ENCODE assay signal across 34 cellular contexts in the genomic region with DNA sequence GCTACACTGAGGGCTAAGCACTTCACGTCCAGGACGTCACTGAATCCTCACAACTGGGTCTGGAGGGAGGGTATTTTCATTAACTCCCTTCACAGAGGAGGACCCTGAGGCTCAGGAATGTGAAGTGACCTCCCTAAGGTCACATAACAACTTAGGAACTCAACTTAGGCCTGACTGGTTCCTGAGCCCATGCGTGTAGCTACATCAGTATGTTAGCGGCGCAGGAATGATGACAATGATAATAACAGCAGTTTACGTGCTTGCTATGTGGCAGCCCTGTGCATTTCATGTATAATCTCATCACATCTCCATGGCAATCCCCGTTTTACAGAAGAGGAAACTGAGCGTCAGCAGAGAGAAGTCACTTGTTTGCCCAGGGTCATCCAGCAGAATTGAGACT. TPM values are rescaled to one million over a fixed set of nuclear protein-coding genes. Genes with fewer than 3 reads are reported as not detected.
"Had no signal": no experiment of that assay in that cellular context is flagged by ENCODE, and none has a peak within 500 bp of the region (broad histone marks: within the 10 kb centered on the region; RNA-seq: fewer than 3 reads in every experiment).

No MANE protein-coding gene starts in this region.

- H3K27me3 ChIP-seq: ascending aorta, brain microvascular endothelial cell, dorsolateral prefrontal cortex, gastrocnemius medialis, heart right ventricle, hepatocyte had no signal

- H3K27ac Mint-ChIP-seq: activated CD4-positive, alpha-beta memory T cell treated with anti-CD3 and anti-CD28 coated beads, Interleukin-2, amount 10 ng/mL, durations not matched to agents 7 days and 5 days; activated CD4-positive, alpha-beta T cell treated with anti-CD3 and anti-CD28 coated beads, Interleukin-2, amount 10 ng/mL, durations not matched to agents 7 days and 5 days; activated naive CD4-positive, alpha-beta T cell treated with anti-CD3 and anti-CD28 coated beads, Interleukin-2, amount 10 ng/mL, durations not matched to agents 7 days and 5 days; activated naive CD8-positive, alpha-beta T cell treated with anti-CD3 and anti-CD28 coated beads, Interleukin-2, amount 10 ng/mL, durations not matched to agents 7 days and 5 days; activated T-helper 17 cell treated with anti-CD3 and anti-CD28 coated beads, Interleukin-2, amount 50 U/mL, for 72 hours; dendritic cell treated with granulocyte-macrophage colony-stimulating factor and Interleukin-4, amounts not matched to agents 40 ng/mL and 50 ng/mL, for 4 days; WTC11 had no signal

- H3K36me3 Mint-ChIP-seq: activated naive CD4-positive, alpha-beta T cell treated with anti-CD3 and anti-CD28 coated beads, Interleukin-2, amount 10 ng/mL, durations not matched to agents 7 days and 5 days; activated naive CD4-positive, alpha-beta T cell treated with anti-CD3 and anti-CD28 coated beads, Interleukin-2, amount 50 U/mL, for 72 hours; activated naive CD8-positive, alpha-beta T cell treated with anti-CD3 and anti-CD28 coated beads, Interleukin-2, amount 10 ng/mL, durations not matched to agents 7 days and 5 days; WTC11 had no signal

- H3K36me3 ChIP-seq: ascending aorta, brain microvascular endothelial cell, esophagus muscularis mucosa, gastrocnemius medialis, heart right ventricle had no signal

- H3K27ac ChIP-seq: ascending aorta, brain microvascular endothelial cell, coronary artery, dorsolateral prefrontal cortex, esophagus muscularis mucosa, foreskin keratinocyte, gastrocnemius medialis, heart right ventricle, hepatocyte, VCaP had no signal

- H3K4me3 ChIP-seq: ascending aorta, coronary artery, dorsolateral prefrontal cortex, esophagus muscularis mucosa, gastrocnemius medialis, heart right ventricle, hepatocyte had no signal

- H3K9me3 Mint-ChIP-seq: activated CD4-positive, alpha-beta memory T cell treated with anti-CD3 and anti-CD28 coated beads, Interleukin-2, amount 10 ng/mL, durations not matched to agents 7 days and 5 days; activated CD4-positive, alpha-beta T cell treated with anti-CD3 and anti-CD28 coated beads, Interleukin-2, amount 10 ng/mL, durations not matched to agents 7 days and 5 days; activated naive CD4-positive, alpha-beta T cell treated with anti-CD3 and anti-CD28 coated beads, Interleukin-2, amount 10 ng/mL, durations not matched to agents 7 days and 5 days; activated naive CD4-positive, alpha-beta T cell treated with anti-CD3 and anti-CD28 coated beads, Interleukin-2, amount 50 U/mL, for 72 hours; activated naive CD8-positive, alpha-beta T cell treated with anti-CD3 and anti-CD28 coated beads, Interleukin-2, amount 10 ng/mL, durations not matched to agents 7 days and 5 days; activated T-cell treated with anti-CD3 and anti-CD28 coated beads, Interleukin-2, amount 50 U/mL, for 4 hours; activated T-helper 17 cell treated with anti-CD3 and anti-CD28 coated beads, Interleukin-2, amount 50 U/mL, for 72 hours; central memory CD8-positive, alpha-beta T cell; dendritic cell treated with granulocyte-macrophage colony-stimulating factor and Interleukin-4, amounts not matched to agents 40 ng/mL and 50 ng/mL, for 4 days; WTC11 had no signal

- H3K27me3 Mint-ChIP-seq: activated CD4-positive, alpha-beta T cell treated with anti-CD3 and anti-CD28 coated beads, Interleukin-2, amount 10 ng/mL, durations not matched to agents 7 days and 5 days; activated T-helper 17 cell treated with anti-CD3 and anti-CD28 coated beads, Interleukin-2, amount 50 U/mL, for 72 hours had no signal

- H3K4me3 Mint-ChIP-seq: activated CD4-positive, alpha-beta memory T cell treated with anti-CD3 and anti-CD28 coated beads, Interleukin-2, amount 10 ng/mL, durations not matched to agents 7 days and 5 days; activated CD4-positive, alpha-beta T cell treated with anti-CD3 and anti-CD28 coated beads, Interleukin-2, amount 10 ng/mL, durations not matched to agents 7 days and 5 days; activated naive CD4-positive, alpha-beta T cell treated with anti-CD3 and anti-CD28 coated beads, Interleukin-2, amount 10 ng/mL, durations not matched to agents 7 days and 5 days; activated naive CD8-positive, alpha-beta T cell treated with anti-CD3 and anti-CD28 coated beads, Interleukin-2, amount 10 ng/mL, durations not matched to agents 7 days and 5 days; activated T-cell treated with anti-CD3 and anti-CD28 coated beads, Interleukin-2, amount 50 U/mL, for 4 hours; activated T-helper 17 cell treated with anti-CD3 and anti-CD28 coated beads, Interleukin-2, amount 50 U/mL, for 72 hours; central memory CD8-positive, alpha-beta T cell; dendritic cell treated with granulocyte-macrophage colony-stimulating factor and Interleukin-4, amounts not matched to agents 40 ng/mL and 50 ng/mL, for 4 days; WTC11 had no signal

- H3K4me1 ChIP-seq: ascending aorta, esophagus muscularis mucosa, foreskin keratinocyte, gastrocnemius medialis had no signal

- H3K4me1 Mint-ChIP-seq: activated naive CD4-positive, alpha-beta T cell treated with anti-CD3 and anti-CD28 coated beads, Interleukin-2, amount 10 ng/mL, durations not matched to agents 7 days and 5 days; central memory CD8-positive, alpha-beta T cell had no signal

- DNase-seq: activated CD4-positive, alpha-beta memory T cell treated with anti-CD3 and anti-CD28 coated beads, Interleukin-2, amount 10 ng/mL, durations not matched to agents 7 days and 5 days; activated CD4-positive, alpha-beta T cell treated with anti-CD3 and anti-CD28 coated beads for 1 hour; activated CD4-positive, alpha-beta T cell treated with anti-CD3 and anti-CD28 coated beads for 4 hours; activated CD4-positive, alpha-beta T cell treated with anti-CD3 and anti-CD28 coated beads, Interleukin-2, amount 10 ng/mL, durations not matched to agents 7 days and 5 days; activated CD4-positive, alpha-beta T cell treated with anti-CD3 and anti-CD28 coated beads, Interleukin-2, amount 50 U/mL, for 4 hours; activated CD8-positive, alpha-beta memory T cell treated with anti-CD3 and anti-CD28 coated beads for 24 hours; activated gamma-delta T cell; activated naive CD4-positive, alpha-beta T cell; activated naive CD4-positive, alpha-beta T cell treated with anti-CD3 and anti-CD28 coated beads, Interleukin-2, amount 10 ng/mL, durations not matched to agents 7 days and 5 days; activated naive CD8-positive, alpha-beta T cell treated with anti-CD3 and anti-CD28 coated beads, Interleukin-2, amount 10 ng/mL, durations not matched to agents 7 days and 5 days; activated T-cell treated with anti-CD3 and anti-CD28 coated beads, Interleukin-2, amount 50 U/mL, for 4 hours; brain microvascular endothelial cell; dorsolateral prefrontal cortex; effector memory CD4-positive, alpha-beta T cell; erythroblast; foreskin keratinocyte; gastrocnemius medialis; heart right ventricle; T-helper 2 cell had no signal

- H3K9me3 ChIP-seq: ascending aorta, esophagus muscularis mucosa, gastrocnemius medialis, heart right ventricle had no signal

RNA-seq across cellular contexts. Expression of a gene that starts 18.3 kb away (rescaled TPM):
- total RNA-seq: activated CD4-positive, alpha-beta memory T cell treated with anti-CD3 and anti-CD28 coated beads, Interleukin-2, amount 10 ng/mL, durations not matched to agents 7 days and 5 days; activated CD4-positive, alpha-beta T cell treated with anti-CD3 and anti-CD28 coated beads, Interleukin-2, amount 10 ng/mL, durations not matched to agents 7 days and 5 days; activated naive CD4-positive, alpha-beta T cell treated with anti-CD3 and anti-CD28 coated beads, Interleukin-2, amount 50 U/mL, for 72 hours; activated naive CD8-positive, alpha-beta T cell treated with anti-CD3 and anti-CD28 coated beads, Interleukin-2, amount 10 ng/mL, durations not matched to agents 7 days and 5 days; activated T-cell treated with anti-CD3 and anti-CD28 coated beads, Interleukin-2, amount 50 U/mL, for 4 hours; activated T-helper 17 cell treated with anti-CD3 and anti-CD28 coated beads, Interleukin-2, amount 50 U/mL, for 72 hours; ascending aorta; bronchial epithelial cell; cardiac septum; cerebellum; esophagus muscularis mucosa; gastrocnemius medialis; glomerular endothelial cell; heart right ventricle; T-helper 1 cell treated with Interleukin-12 subunit alpha and Interleukin-12 subunit beta and Interleukin-4 antibody, amounts not matched to agents 30 ng/mL and 1 ng/mL, for 36 hours had no signal
- polyA plus RNA-seq: heart right ventricle had no signal

RNA-seq across cellular contexts. Expression of a gene that starts 23.9 kb away (rescaled TPM):
- total RNA-seq: activated CD4-positive, alpha-beta memory T cell treated with anti-CD3 and anti-CD28 coated beads, Interleukin-2, amount 10 ng/mL, durations not matched to agents 7 days and 5 days; activated CD4-positive, alpha-beta T cell treated with anti-CD3 and anti-CD28 coated beads, Interleukin-2, amount 10 ng/mL, durations not matched to agents 7 days and 5 days; activated naive CD4-positive, alpha-beta T cell treated with anti-CD3 and anti-CD28 coated beads, Interleukin-2, amount 50 U/mL, for 72 hours; activated naive CD8-positive, alpha-beta T cell treated with anti-CD3 and anti-CD28 coated beads, Interleukin-2, amount 10 ng/mL, durations not matched to agents 7 days and 5 days; activated T-cell treated with anti-CD3 and anti-CD28 coated beads, Interleukin-2, amount 50 U/mL, for 4 hours; activated T-helper 17 cell treated with anti-CD3 and anti-CD28 coated beads, Interleukin-2, amount 50 U/mL, for 72 hours; ascending aorta; bronchial epithelial cell; cerebellum; foreskin keratinocyte; gastrocnemius medialis; glomerular endothelial cell; T-helper 1 cell treated with Interleukin-12 subunit alpha and Interleukin-12 subunit beta and Interleukin-4 antibody, amounts not matched to agents 30 ng/mL and 1 ng/mL, for 36 hours; WTC11 had no signal
- polyA plus RNA-seq: foreskin keratinocyte, hepatocyte had no signal

RNA-seq across cellular contexts. Expression of a gene that starts 41.5 kb away (rescaled TPM):
- total RNA-seq: activated CD4-positive, alpha-beta memory T cell treated with anti-CD3 and anti-CD28 coated beads, Interleukin-2, amount 10 ng/mL, durations not matched to agents 7 days and 5 days; activated CD4-positive, alpha-beta T cell treated with anti-CD3 and anti-CD28 coated beads, Interleukin-2, amount 10 ng/mL, durations not matched to agents 7 days and 5 days; glomerular endothelial cell; T-helper 1 cell treated with Interleukin-12 subunit alpha and Interleukin-12 subunit beta and Interleukin-4 antibody, amounts not matched to agents 30 ng/mL and 1 ng/mL, for 36 hours had no signal

RNA-seq across cellular contexts. Expression of a gene that starts 56.2 kb away (rescaled TPM):
- total RNA-seq: activated CD4-positive, alpha-beta memory T cell treated with anti-CD3 and anti-CD28 coated beads, Interleukin-2, amount 10 ng/mL, durations not matched to agents 7 days and 5 days; activated CD4-positive, alpha-beta T cell treated with anti-CD3 and anti-CD28 coated beads, Interleukin-2, amount 10 ng/mL, durations not matched to agents 7 days and 5 days; activated naive CD4-positive, alpha-beta T cell treated with anti-CD3 and anti-CD28 coated beads, Interleukin-2, amount 50 U/mL, for 72 hours; activated naive CD8-positive, alpha-beta T cell treated with anti-CD3 and anti-CD28 coated beads, Interleukin-2, amount 10 ng/mL, durations not matched to agents 7 days and 5 days; activated T-cell treated with anti-CD3 and anti-CD28 coated beads, Interleukin-2, amount 50 U/mL, for 4 hours; activated T-helper 17 cell treated with anti-CD3 and anti-CD28 coated beads, Interleukin-2, amount 50 U/mL, for 72 hours; ascending aorta; cardiac septum; cerebellum; esophagus muscularis mucosa; gastrocnemius medialis; glomerular endothelial cell; heart right ventricle; hepatocyte; T-helper 1 cell treated with Interleukin-12 subunit alpha and Interleukin-12 subunit beta and Interleukin-4 antibody, amounts not matched to agents 30 ng/mL and 1 ng/mL, for 36 hours had no signal
